In the genomic region with DNA sequence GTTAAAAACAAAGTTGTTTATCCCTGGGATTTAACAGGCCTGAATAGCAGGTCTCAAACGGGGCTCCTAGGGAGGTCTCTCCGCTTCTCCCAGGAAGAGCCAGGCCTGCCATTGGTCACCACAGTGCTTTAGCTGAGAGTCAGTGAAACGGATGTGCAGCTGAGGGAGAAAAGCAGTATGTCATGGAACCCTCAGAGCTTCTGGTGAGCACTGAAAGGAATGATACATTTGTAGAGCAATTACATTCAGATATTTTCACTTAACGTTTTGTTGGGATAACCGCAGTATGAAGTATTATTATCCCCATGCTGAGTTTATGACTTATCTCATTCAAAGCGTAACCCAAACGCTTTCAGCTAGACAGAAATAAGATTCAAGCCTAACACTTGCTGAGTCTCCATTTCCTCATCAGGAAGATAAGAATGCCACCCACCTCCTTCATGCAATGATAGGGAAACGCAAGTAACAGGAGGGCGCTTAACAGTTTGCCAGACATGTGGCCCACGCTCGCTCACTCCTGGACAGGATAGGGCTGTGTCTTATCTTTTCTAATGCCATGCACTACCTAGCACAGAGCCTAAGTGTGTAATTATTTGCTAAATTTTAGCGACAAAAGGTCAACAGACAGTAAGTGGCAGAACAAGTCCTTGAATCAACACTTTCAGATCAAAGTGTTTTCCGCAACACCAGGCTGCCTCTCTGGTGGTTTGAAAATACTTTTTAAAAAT, we compare ENCODE assay signal across 10 cellular contexts. TPM values are rescaled to one million over a fixed set of nuclear protein-coding genes. Genes with fewer than 3 reads are reported as not detected.
A peak's percentile ranks its signal among the peaks of the same experiment; 100 is the strongest.
DNase-seq lines count a peak whose midpoint lies in the region; ATAC-seq, FAIRE-seq and TF ChIP-seq lines count a peak whose summit lies in the region.
"Had no signal": no experiment of that assay in that cellular context is flagged by ENCODE, and none has a peak within 500 bp of the region (broad histone marks: within the 10 kb centered on the region; RNA-seq: fewer than 3 reads in every experiment).

No MANE protein-coding gene starts in this region.

- no peaks in the 10 kb centered on the region for H3K27me3 Mint-ChIP-seq in CD8-positive, alpha-beta T cell (ENCODE audit: low read depth)
- H3K27me3 Mint-ChIP-seq in activated CD8-positive, alpha-beta memory T cell treated with anti-CD3 and anti-CD28 coated beads, Interleukin-2, amount 10 ng/mL, durations not matched to agents 7 days and 5 days: peaks cover 3% of the 10 kb centered on the region

- H2AFZ ChIP-seq in KMS-11 (ENCODE audit: low read depth): no peak overlapping the region

- H3K4me3 Mint-ChIP-seq in CD8-positive, alpha-beta T cell: peak overlapping the region; percentile 53
- H3K4me3 Mint-ChIP-seq in activated CD8-positive, alpha-beta memory T cell treated with anti-CD3 and anti-CD28 coated beads, Interleukin-2, amount 10 ng/mL, durations not matched to agents 7 days and 5 days: peak overlapping the region; percentile 33

- no peaks in the 10 kb centered on the region for H3K79me2 ChIP-seq in KMS-11 (ENCODE audit: insufficient read depth, low read depth)

- ATAC-seq in CD8-positive, alpha-beta T cell: no peak
- ATAC-seq in activated CD8-positive, alpha-beta memory T cell treated with anti-CD3 and anti-CD28 coated beads, Interleukin-2, amount 10 ng/mL, durations not matched to agents 7 days and 5 days: no peak
- no peak for ATAC-seq in GM18511 (IDR thresholded peaks at IDR 0.05; ENCODE audit: unreplicated experiment)

- POLR2A ChIA-PET in CD8-positive, alpha-beta T cell (lab: Charles Lee): interaction anchor here (0.7 to 5.2 kb wide), 25 partner anchors 8 to 708 kb away, joined by 3 to 145 read pairs (median 4); a partner anchor contains a TSS

- intact Hi-C loops in CD8-positive, alpha-beta T cell (cut with DNase I, micrococcal nuclease): loop anchor here (1.0 to 10.0 kb wide), 5 partner anchors 9 to 744 kb away; a partner anchor contains a TSS

- peaks cover 15% of the 10 kb centered on the region for H3K36me3 Mint-ChIP-seq in CD8-positive, alpha-beta T cell
- peaks cover 24% of the 10 kb centered on the region for H3K36me3 Mint-ChIP-seq in activated CD8-positive, alpha-beta memory T cell treated with anti-CD3 and anti-CD28 coated beads, Interleukin-2, amount 10 ng/mL, durations not matched to agents 7 days and 5 days

- no peak for TF ChIP-seq CTCF in CD8-positive, alpha-beta T cell (IDR thresholded peaks at IDR 0.05)
- no peak for TF ChIP-seq CTCF in KMS-11 (conservative IDR thresholded peaks at IDR 0.05; ENCODE audit: low read depth, low read length)
- no peak for TF ChIP-seq CTCF in GM13976 (IDR thresholded peaks at IDR 0.05; ENCODE audit: borderline replicate concordance, control extremely low read depth, extremely low read depth, insufficient read depth, missing control alignments)

- no peaks in the 10 kb centered on the region for H3K27me3 ChIP-seq in CD8-positive, alpha-beta T cell (ENCODE audit: insufficient read depth, low read length)
- H3K27me3 ChIP-seq in KMS-11 (ENCODE audit: insufficient read depth, low read depth): no peaks in the 10 kb centered on the region
- H3K27me3 ChIP-seq in mucosa of stomach (ENCODE audit: control insufficient read depth, insufficient read depth, low read length): no peaks in the 10 kb centered on the region
- H3K27me3 ChIP-seq: heart left ventricle, SJSA1 had no signal

- H4K20me1 ChIP-seq in KMS-11 (ENCODE audit: insufficient read depth): no peaks in the 10 kb centered on the region

- peak in 2 of 7 experiments; percentile 22 to 36 for DNase-seq in CD8-positive, alpha-beta T cell
- peak; percentile 51 for DNase-seq in activated CD8-positive, alpha-beta memory T cell treated with anti-CD3 and anti-CD28 coated beads, Interleukin-2, amount 10 ng/mL, durations not matched to agents 7 days and 5 days
- DNase-seq in GM13976 (ENCODE audit: low spot score): no peak
- DNase-seq in urothelium cell line (ENCODE audit: low spot score): no peak
- no peak for DNase-seq in NCI-H446 (lab: John Stamatoyannopoulos, UW)
- DNase-seq: heart left ventricle had no signal

- peak overlapping the region; percentile 61 for H3K27ac ChIP-seq in CD8-positive, alpha-beta T cell (ENCODE audit: low read depth, low read length)
- H3K27ac ChIP-seq in KMS-11: peak overlapping the region; percentile 97
- H3K27ac ChIP-seq: SJSA1 had no signal

- H3K4me1 ChIP-seq in CD8-positive, alpha-beta T cell (ENCODE audit: insufficient read depth, low read length): peaks cover 88% of the 10 kb centered on the region
- H3K4me1 ChIP-seq in KMS-11 (ENCODE audit: low read depth, poor library complexity, severe bottlenecking): peaks cover 88% of the 10 kb centered on the region
- peaks cover 97% of the 10 kb centered on the region for H3K4me1 ChIP-seq in mucosa of stomach (ENCODE audit: control insufficient read depth, insufficient read depth, low read length)

- peaks cover 94% of the 10 kb centered on the region for H3K4me1 Mint-ChIP-seq in CD8-positive, alpha-beta T cell (ENCODE audit: low read depth)
- H3K4me1 Mint-ChIP-seq in activated CD8-positive, alpha-beta memory T cell treated with anti-CD3 and anti-CD28 coated beads, Interleukin-2, amount 10 ng/mL, durations not matched to agents 7 days and 5 days: peaks cover 94% of the 10 kb centered on the region

- CTCF ChIA-PET in CD8-positive, alpha-beta T cell (lab: Charles Lee): interaction anchor here (0.7 to 14.3 kb wide), 21 partner anchors 10 to 709 kb away, joined by 3 to 408 read pairs (median 5); a partner anchor contains a TSS
- CTCF ChIA-PET in activated CD8-positive, alpha-beta memory T cell treated with anti-CD3 and anti-CD28 coated beads, Interleukin-2, amount 10 ng/mL, durations not matched to agents 7 days and 5 days (lab: Charles Lee): interaction anchor here (0.6 to 18.6 kb wide), 27 partner anchors 5 to 837 kb away, joined by 3 to 642 read pairs (median 3); a partner anchor contains a TSS

- in situ Hi-C loops in GM13976 (cut with MboI; ENCODE audit: low sequenced_read_pairs, unreplicated experiment): loop anchor here (10.0 kb wide), 1 partner anchor 246 kb away; no protein-coding TSS in a partner anchor

- H3K36me3 ChIP-seq in CD8-positive, alpha-beta T cell (ENCODE audit: insufficient read depth, low read length): no peaks in the 10 kb centered on the region
- no peaks in the 10 kb centered on the region for H3K36me3 ChIP-seq in KMS-11 (ENCODE audit: insufficient read depth)
- H3K36me3 ChIP-seq in mucosa of stomach (ENCODE audit: control insufficient read depth, insufficient read depth, low read length): no peaks in the 10 kb centered on the region

- no peak overlapping the region for H3K9ac ChIP-seq in KMS-11
- peak overlapping the region; percentile 6 for H3K9ac ChIP-seq in mucosa of stomach (ENCODE audit: low read length)

- no peak for FAIRE-seq in urothelium cell line (lab: Jason Lieb, UNC)

- H3K9me3 Mint-ChIP-seq in CD8-positive, alpha-beta T cell: no peaks in the 10 kb centered on the region
- H3K9me3 Mint-ChIP-seq in activated CD8-positive, alpha-beta memory T cell treated with anti-CD3 and anti-CD28 coated beads, Interleukin-2, amount 10 ng/mL, durations not matched to agents 7 days and 5 days (ENCODE audit: low read depth): no peaks in the 10 kb centered on the region

- peak overlapping the region; percentile 4 for H3K4me3 ChIP-seq in CD8-positive, alpha-beta T cell (ENCODE audit: low read depth, low read length)
- H3K4me3 ChIP-seq in KMS-11 (IDR thresholded peaks at IDR 0.05; ENCODE audit: insufficient read depth, low read depth, low read length): no peak overlapping the region
- H3K4me3 ChIP-seq in mucosa of stomach (ENCODE audit: low read length): no peak overlapping the region
- H3K4me3 ChIP-seq: heart left ventricle, SJSA1 had no signal

- H3K9me3 ChIP-seq in CD8-positive, alpha-beta T cell (ENCODE audit: low read length): no peaks in the 10 kb centered on the region
- no peaks in the 10 kb centered on the region for H3K9me3 ChIP-seq in mucosa of stomach (ENCODE audit: control insufficient read depth, low read length)
- H3K9me3 ChIP-seq: heart left ventricle, SJSA1 had no signal

- peak overlapping the region; percentile 98 for H3K27ac Mint-ChIP-seq in CD8-positive, alpha-beta T cell
- peak overlapping the region; percentile 94 for H3K27ac Mint-ChIP-seq in activated CD8-positive, alpha-beta memory T cell treated with anti-CD3 and anti-CD28 coated beads, Interleukin-2, amount 10 ng/mL, durations not matched to agents 7 days and 5 days

- peak overlapping the region; percentile 99 for H3K4me2 ChIP-seq in KMS-11

RNA-seq across cellular contexts. Expression of a gene that starts 28.2 kb away (rescaled TPM):
- 10 to 100 TPM; 27.2 to 35.6 TPM for total RNA-seq in CD8-positive, alpha-beta T cell
- total RNA-seq in activated CD8-positive, alpha-beta memory T cell treated with anti-CD3 and anti-CD28 coated beads, Interleukin-2, amount 10 ng/mL, durations not matched to agents 7 days and 5 days: 100 to 1,000 TPM; 115 to 185 TPM

RNA-seq across cellular contexts. Expression of a gene that starts 37.3 kb away (rescaled TPM):
- total RNA-seq in CD8-positive, alpha-beta T cell: 1 to 10 TPM; 7.9 to 8.3 TPM
- total RNA-seq in activated CD8-positive, alpha-beta memory T cell treated with anti-CD3 and anti-CD28 coated beads, Interleukin-2, amount 10 ng/mL, durations not matched to agents 7 days and 5 days: 10 to 100 TPM; 11.8 to 13.8 TPM
